Comparison of ENCODE assay signal across 13 cellular contexts in the genomic region with DNA sequence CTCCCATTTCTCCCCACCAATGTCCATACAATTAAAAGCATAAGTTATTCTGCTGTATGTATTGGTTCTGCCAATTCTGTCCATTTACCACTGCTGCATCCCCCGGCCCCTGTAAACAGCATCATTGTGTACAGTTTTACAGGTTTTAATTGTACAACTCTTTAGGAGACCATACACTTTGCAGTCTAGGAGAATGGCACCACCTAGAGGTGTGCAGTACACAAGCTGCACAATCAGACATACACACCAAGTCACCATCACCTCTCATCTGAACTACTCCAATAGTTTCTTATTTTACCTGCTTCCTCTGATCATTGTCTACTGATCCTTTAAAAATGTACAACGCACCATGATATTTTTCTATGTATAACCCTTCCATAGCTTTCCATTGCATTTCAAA.
DNase-seq lines count a peak whose midpoint lies in the region; ATAC-seq, FAIRE-seq and TF ChIP-seq lines count a peak whose summit lies in the region.
"Had no signal": no experiment of that assay in that cellular context is flagged by ENCODE, and none has a peak within 500 bp of the region (broad histone marks: within the 10 kb centered on the region; RNA-seq: fewer than 3 reads in every experiment).

No MANE protein-coding gene starts in this region.

- H3K4me2 ChIP-seq in Loucy (ENCODE audit: low read depth, low read length, poor library complexity, severe bottlenecking), result no peak overlapping the region
- H3K4me2 ChIP-seq in HepG2 (ENCODE audit: low read depth, low read length), result no peak overlapping the region

- H2AFZ ChIP-seq in Loucy (ENCODE audit: low read length) (no peak overlapping the region), HepG2 (ENCODE audit: low read length) (no peak overlapping the region)

- peak; percentile 33 for TF ChIP-seq CTCF in GM06990 (IDR thresholded peaks at IDR 0.05; ENCODE audit: insufficient read depth, low read length, poor library complexity, severe bottlenecking)
- peak; percentile 74 for TF ChIP-seq CTCF in Loucy (conservative IDR thresholded peaks at IDR 0.05; ENCODE audit: low read length)
- peak; percentile 74 for TF ChIP-seq CTCF in HepG2 (CRISPR knock-in tag; IDR thresholded peaks at IDR 0.05)

- H3F3A ChIP-seq in Loucy (ENCODE audit: low read depth), result no peaks in the 10 kb centered on the region

- no peak for FAIRE-seq in HepG2 (lab: Jason Lieb, UNC)
- FAIRE-seq in RCC 7860 (lab: Jason Lieb, UNC), result no peak
- FAIRE-seq: colon had no signal

- no peak for TF ChIP-seq POLR2A in HepG2 (IDR thresholded peaks at IDR 0.05; ENCODE audit: insufficient read depth in 1 of 2, low read depth in 2 of 2, low read length in 2 of 2)

- H3K79me2 ChIP-seq in Loucy (ENCODE audit: insufficient read depth, low read length) (no peaks in the 10 kb centered on the region), HepG2 (ENCODE audit: insufficient read depth, low read length) (no peaks in the 10 kb centered on the region)

- H3K36me3 ChIP-seq in GM06990 (ENCODE audit: control insufficient read depth, insufficient read depth, low read length) (no peaks in the 10 kb centered on the region), Loucy (ENCODE audit: insufficient read depth, low read length) (no peaks in the 10 kb centered on the region), HepG2 (replicated peaks in 1 of 2; ENCODE audit: control insufficient read depth in 1 of 2, insufficient read depth in 2 of 2, low read length in 2 of 2) (no peaks in the 10 kb centered on the region)

- POLR2A ChIA-PET in HepG2 (lab: Yijun Ruan, JAX), result no interaction called here

- H3K4me1 ChIP-seq in Loucy (ENCODE audit: insufficient read depth, low read length, poor library complexity, severe bottlenecking) (no peaks in the 10 kb centered on the region), HepG2 (ENCODE audit: insufficient read depth, low read length) (no peaks in the 10 kb centered on the region)
- H3K4me1 ChIP-seq: testis had no signal

- no peaks in the 10 kb centered on the region for H3K9me3 ChIP-seq in Loucy (ENCODE audit: insufficient read depth, low read depth, low read length)
- H3K9me3 ChIP-seq in HepG2 (ENCODE audit: low read length), result no peaks in the 10 kb centered on the region
- H3K9me3 ChIP-seq: testis had no signal

- no peak overlapping the region for H3K27ac ChIP-seq in HepG2 (ENCODE audit: extremely low read length, insufficient read depth, low read length)
- H3K27ac ChIP-seq: testis had no signal

- no peak overlapping the region for H3K4me3 ChIP-seq in GM06990 (replicated peaks; ENCODE audit: low read depth, low read length)
- H3K4me3 ChIP-seq in Loucy (ENCODE audit: low read length, poor library complexity, severe bottlenecking), result no peak overlapping the region
- no peak overlapping the region for H3K4me3 ChIP-seq in HepG2 (replicated peaks in 1 of 3; ENCODE audit: insufficient read depth in 1 of 3, low read depth in 2 of 3, low read length in 3 of 3)
- H3K4me3 ChIP-seq: testis had no signal

- H4K20me1 ChIP-seq in Loucy (ENCODE audit: insufficient read depth, low read length, poor library complexity, severe bottlenecking) (no peaks in the 10 kb centered on the region), HepG2 (ENCODE audit: insufficient read depth, low read length) (no peaks in the 10 kb centered on the region)

- no TSS peak for BruUV-seq in HepG2 (replicated peaks; lab: Mats Ljungman, UMichigan)

- DNase-seq in GM06990 (ENCODE audit: extremely low read depth, insufficient read length) (no peak), SW480 (ENCODE audit: low spot score) (peak; percentile 26), HepG2 (ENCODE audit: low spot score) (peak; percentile 38), RCC 7860 (ENCODE audit: low spot score) (no peak)
- DNase-seq in activated CD4-positive, alpha-beta T cell treated with anti-CD3 and anti-CD28 coated beads, Interleukin-2, amount 50 U/mL, for 48 hours, result no peak
- DNase-seq: hippocampal formation; natural killer cell; stimulated activated CD4-positive, alpha-beta T cell treated with anti-CD3 and anti-CD28 coated beads, Interleukin-4, amount 100 ng/mL, for 4 hours; testis had no signal

- no peaks in the 10 kb centered on the region for H3K27me3 ChIP-seq in GM06990 (replicated peaks; ENCODE audit: control insufficient read depth, insufficient read depth, low read length)
- no peaks in the 10 kb centered on the region for H3K27me3 ChIP-seq in Loucy (ENCODE audit: insufficient read depth, low read length, poor library complexity, severe bottlenecking)
- no peaks in the 10 kb centered on the region for H3K27me3 ChIP-seq in HepG2 (ENCODE audit: control insufficient read depth in 1 of 2, insufficient read depth in 2 of 2, low read length in 2 of 2)
- H3K27me3 ChIP-seq: testis had no signal

- ATAC-seq in HepG2 (peak; percentile 96), HG03175 (IDR thresholded peaks at IDR 0.05; ENCODE audit: unreplicated experiment) (no peak), esophagus mucosa (no peak)
- ATAC-seq: natural killer cell had no signal

- TF ChIP-seq EP300 in HepG2 (IDR thresholded peaks at IDR 0.05; ENCODE audit: low read depth in 2 of 2, low read length in 2 of 2) (no peak), HepG2 (CRISPR knock-in tag; IDR thresholded peaks at IDR 0.05; ENCODE audit: borderline replicate concordance) (no peak)

- in situ Hi-C loops in HepG2 (cut with HindIII; ENCODE audit: extremely low pct_ligation_motif_present, low pct_unique_long_range_greater_than_20kb), result loop anchor here (10.0 to 25.0 kb wide), 2 partner anchors 169 to 327 kb away; no protein-coding TSS in a partner anchor

- 0% methylated on average over 2 of the region's 2 CpGs for WGBS in HepG2 (ENCODE audit: low lambda C conversion rate)

- no peaks in the 10 kb centered on the region for H3K9me2 ChIP-seq in Loucy (replicated peaks; ENCODE audit: low read depth, low read length)

- intact Hi-C loops in HepG2 (cut with micrococcal nuclease; ENCODE audit: unreplicated experiment), result loop anchor here (1.0 kb wide), 4 partner anchors 123 to 341 kb away; no protein-coding TSS in a partner anchor

- no peak overlapping the region for H3K9ac ChIP-seq in Loucy (ENCODE audit: low read depth, low read length, poor library complexity, severe bottlenecking)
- H3K9ac ChIP-seq in HepG2 (ENCODE audit: insufficient read depth, low read depth, low read length), result no peak overlapping the region

- CTCF ChIA-PET in HepG2 (lab: Yijun Ruan, JAX; ENCODE audit: low intra/inter-chr PET ratio, low total read pairs), result interaction anchor here (0.6 to 2.2 kb wide), 3 partner anchors 168 to 341 kb away, joined by 3 to 13 read pairs (median 3); no protein-coding TSS in a partner anchor

- 0 out of 2 replicates have a peak, but pooled peaks have one; percentile 27 for TF ChIP-seq RAD21 in HepG2 (CRISPR knock-in tag; IDR thresholded peaks at IDR 0.05)

TF ChIP-seq in HepG2, 621 proteins besides CTCF, POLR2A, EP300 and RAD21:
- no peak for TF ChIP-seq ZSCAN22 (CRISPR knock-in tag; IDR thresholded peaks at IDR 0.05)
- TF ChIP-seq, protein P1, sequence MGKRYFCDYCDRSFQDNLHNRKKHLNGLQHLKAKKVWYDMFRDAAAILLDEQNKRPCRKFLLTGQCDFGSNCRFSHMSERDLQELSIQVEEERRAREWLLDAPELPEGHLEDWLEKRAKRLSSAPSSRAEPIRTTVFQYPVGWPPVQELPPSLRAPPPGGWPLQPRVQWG (CRISPR knock-in tag; IDR thresholded peaks at IDR 0.05; ENCODE audit: borderline replicate concordance, low read depth), result no peak
- no peak for TF ChIP-seq FOXC1 (CRISPR knock-in tag; IDR thresholded peaks at IDR 0.05; ENCODE audit: borderline replicate concordance)
- peak; percentile 61 for TF ChIP-seq SMC3 (IDR thresholded peaks at IDR 0.05; ENCODE audit: low read length)
- TF ChIP-seq, protein P2, sequence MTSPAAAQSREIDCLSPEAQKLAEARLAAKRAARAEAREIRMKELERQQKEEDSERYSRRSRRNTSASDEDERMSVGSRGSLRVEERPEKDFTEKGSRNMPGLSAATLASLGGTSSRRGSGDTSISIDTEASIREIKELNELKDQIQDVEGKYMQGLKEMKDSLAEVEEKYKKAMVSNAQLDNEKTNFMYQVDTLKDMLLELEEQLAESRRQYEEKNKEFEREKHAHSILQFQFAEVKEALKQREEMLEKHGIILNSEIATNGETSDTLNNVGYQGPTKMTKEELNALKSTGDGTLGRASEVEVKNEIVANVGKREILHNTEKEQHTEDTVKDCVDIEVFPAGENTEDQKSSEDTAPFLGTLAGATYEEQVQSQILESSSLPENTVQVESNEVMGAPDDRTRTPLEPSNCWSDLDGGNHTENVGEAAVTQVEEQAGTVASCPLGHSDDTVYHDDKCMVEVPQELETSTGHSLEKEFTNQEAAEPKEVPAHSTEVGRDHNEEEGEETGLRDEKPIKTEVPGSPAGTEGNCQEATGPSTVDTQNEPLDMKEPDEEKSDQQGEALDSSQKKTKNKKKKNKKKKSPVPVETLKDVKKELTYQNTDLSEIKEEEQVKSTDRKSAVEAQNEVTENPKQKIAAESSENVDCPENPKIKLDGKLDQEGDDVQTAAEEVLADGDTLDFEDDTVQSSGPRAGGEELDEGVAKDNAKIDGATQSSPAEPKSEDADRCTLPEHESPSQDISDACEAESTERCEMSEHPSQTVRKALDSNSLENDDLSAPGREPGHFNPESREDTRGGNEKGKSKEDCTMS (CRISPR knock-in tag; conservative IDR thresholded peaks at IDR 0.05), result no peak
- peak; percentile 87 for TF ChIP-seq STAG1 (CRISPR knock-in tag; IDR thresholded peaks at IDR 0.05)
TF ChIP-seq in HepG2: peak in this region for 2.

Comparison
In these comparisons a context has a peak if more than half of its experiments do, and no peak if none do; other contexts are left out.
1. DNase-seq: peak in SW480 (single experiment) and HepG2 (single experiment); none in GM06990 (single experiment), RCC 7860 (single experiment) and activated CD4-positive, alpha-beta T cell treated with anti-CD3 and anti-CD28 coated beads, Interleukin-2, amount 50 U/mL, for 48 hours (0 of 2).
2. Peak in every context shown above with its lines, with median percentiles within 50 percentile points of each other: CTCF ChIP-seq.